ENCODE assay signal across 21 cellular contexts in genomic region chr14:102491366-102491765, GRCh38.
"Had no signal": no experiment of that assay in that cellular context is flagged by ENCODE, and none has a peak within 500 bp of the region (broad histone marks: within the 10 kb centered on the region; RNA-seq: fewer than 3 reads in every experiment).

No MANE protein-coding gene starts in this region.

- H3K4me1 Mint-ChIP-seq: activated CD4-positive, alpha-beta T cell treated with anti-CD3 and anti-CD28 coated beads, Interleukin-2, amount 10 ng/mL, durations not matched to agents 24 days and 14 days; naive B cell; neural crest cell had no signal

- DNase-seq: activated CD4-positive, alpha-beta T cell treated with anti-CD3 and anti-CD28 coated beads, Interleukin-2, amount 10 ng/mL, durations not matched to agents 24 days and 14 days; activated CD8-positive, alpha-beta T cell treated with anti-CD3 and anti-CD28 coated beads, Interleukin-2, amount 10 ng/mL, durations not matched to agents 7 days and 5 days; activated naive CD4-positive, alpha-beta T cell treated with anti-CD3 and anti-CD28 coated beads for 36 hours; activated T-cell treated with anti-CD3 and anti-CD28 coated beads, Interleukin-2, amount 50 U/mL, for 24 hours; dermis blood vessel endothelial cell; effector memory CD4-positive, alpha-beta T cell; foreskin melanocyte; hypothalamus; islet precursor cell; naive B cell; stimulated activated CD4-positive, alpha-beta T cell treated with anti-CD3 and anti-CD28 coated beads, Interleukin-2, amount 100 ng/mL, for 24 hours; stimulated activated naive CD8-positive, alpha-beta T cell treated with anti-CD3 and anti-CD28 coated beads, Interleukin-15, Interleukin-2, amounts not matched to agents 100 U/mL and 50 U/mL, for 24 hours; T-helper 1 cell; T-helper 9 cell had no signal

- ATAC-seq: activated CD8-positive, alpha-beta T cell treated with anti-CD3 and anti-CD28 coated beads, Interleukin-2, amount 10 ng/mL, durations not matched to agents 7 days and 5 days; left lobe of liver; right cardiac atrium; stimulated activated naive CD8-positive, alpha-beta T cell treated with anti-CD3 and anti-CD28 coated beads, Interleukin-15, Interleukin-2, amounts not matched to agents 100 U/mL and 50 U/mL, for 24 hours had no signal

- H3K4me3 Mint-ChIP-seq: activated CD4-positive, alpha-beta T cell treated with anti-CD3 and anti-CD28 coated beads, Interleukin-2, amount 10 ng/mL, durations not matched to agents 24 days and 14 days; activated CD8-positive, alpha-beta T cell treated with anti-CD3 and anti-CD28 coated beads, Interleukin-2, amount 10 ng/mL, durations not matched to agents 7 days and 5 days; activated naive CD4-positive, alpha-beta T cell treated with anti-CD3 and anti-CD28 coated beads for 36 hours; activated T-cell treated with anti-CD3 and anti-CD28 coated beads, Interleukin-2, amount 50 U/mL, for 24 hours; naive B cell; neural crest cell had no signal

- H3K27ac Mint-ChIP-seq: activated CD4-positive, alpha-beta T cell treated with anti-CD3 and anti-CD28 coated beads, Interleukin-2, amount 10 ng/mL, durations not matched to agents 24 days and 14 days; activated CD8-positive, alpha-beta T cell treated with anti-CD3 and anti-CD28 coated beads, Interleukin-2, amount 10 ng/mL, durations not matched to agents 7 days and 5 days; activated naive CD4-positive, alpha-beta T cell treated with anti-CD3 and anti-CD28 coated beads for 36 hours; activated T-cell treated with anti-CD3 and anti-CD28 coated beads, Interleukin-2, amount 50 U/mL, for 24 hours; activated T-helper 2 cell treated with anti-CD3 and anti-CD28 coated beads, Interferon-gamma antibody, Interleukin-2, Interleukin-4, amounts not matched to agents 10 μg/mL and 5 μg/mL and 100 μg/mL, durations not matched to agents 14 hours and 24 hours and 36 hours had no signal

- H3K36me3 ChIP-seq: ascending aorta had no signal

- H3K27ac ChIP-seq: ascending aorta, psoas muscle, tibial nerve had no signal

- H3K27me3 ChIP-seq: ascending aorta, tibial nerve had no signal

- H3K27me3 Mint-ChIP-seq: activated CD4-positive, alpha-beta T cell treated with anti-CD3 and anti-CD28 coated beads, Interleukin-2, amount 10 ng/mL, durations not matched to agents 24 days and 14 days; activated T-cell treated with anti-CD3 and anti-CD28 coated beads, Interleukin-2, amount 50 U/mL, for 24 hours; naive B cell had no signal

- H3K9me3 Mint-ChIP-seq: activated CD4-positive, alpha-beta T cell treated with anti-CD3 and anti-CD28 coated beads, Interleukin-2, amount 10 ng/mL, durations not matched to agents 24 days and 14 days; activated naive CD4-positive, alpha-beta T cell treated with anti-CD3 and anti-CD28 coated beads for 36 hours; activated T-cell treated with anti-CD3 and anti-CD28 coated beads, Interleukin-2, amount 50 U/mL, for 24 hours; activated T-helper 2 cell treated with anti-CD3 and anti-CD28 coated beads, Interferon-gamma antibody, Interleukin-2, Interleukin-4, amounts not matched to agents 10 μg/mL and 5 μg/mL and 100 μg/mL, durations not matched to agents 14 hours and 24 hours and 36 hours; naive B cell; neural crest cell had no signal

- H3K4me3 ChIP-seq: ascending aorta, psoas muscle, tibial nerve had no signal

- H3K9me3 ChIP-seq: ascending aorta, psoas muscle, tibial nerve had no signal
